2 cellular contexts compared by ENCODE assay signal in the genomic region with DNA sequence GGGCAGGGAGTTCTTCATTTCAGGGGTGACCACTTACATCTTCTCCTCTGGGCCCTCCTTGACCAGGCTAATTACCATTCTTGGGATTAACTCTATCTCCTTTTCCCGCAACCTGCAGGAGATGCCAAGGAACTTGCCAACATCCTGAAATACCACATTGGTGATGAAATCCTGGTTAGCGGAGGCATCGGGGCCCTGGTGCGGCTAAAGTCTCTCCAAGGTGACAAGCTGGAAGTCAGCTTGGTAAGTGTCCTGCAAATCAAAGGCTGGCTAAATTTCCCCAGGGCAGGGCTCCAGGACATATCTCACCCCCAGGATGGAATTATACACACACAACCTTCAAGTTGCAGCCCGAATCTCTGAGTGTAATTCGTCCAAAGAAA.
TF ChIP-seq lines count a peak whose summit lies in the region.

No MANE protein-coding gene starts in this region.

TF ChIP-seq in SK-N-SH, 30 proteins besides CTCF, POLR2A, EP300 and RAD21:
- TF ChIP-seq IRF3 (IDR thresholded peaks at IDR 0.05; ENCODE audit: low read depth, low read length) = no peak
- TF ChIP-seq NRF1 (IDR thresholded peaks at IDR 0.05; ENCODE audit: low read depth, low read length) = no peak
- TF ChIP-seq MEF2A (IDR thresholded peaks at IDR 0.05; ENCODE audit: borderline replicate concordance, low read depth) = no peak
- TF ChIP-seq RFX5 (IDR thresholded peaks at IDR 0.05; ENCODE audit: low read length) = no peak
- TF ChIP-seq TAF1 (IDR thresholded peaks at IDR 0.05; ENCODE audit: borderline replicate concordance, low read depth, low read length) = no peak
- TF ChIP-seq FOSL2 (IDR thresholded peaks at IDR 0.05; ENCODE audit: borderline replicate concordance, low read depth) = no peak
- no peak for TF ChIP-seq JUND (IDR thresholded peaks at IDR 0.05)
- TF ChIP-seq, protein P1, sequence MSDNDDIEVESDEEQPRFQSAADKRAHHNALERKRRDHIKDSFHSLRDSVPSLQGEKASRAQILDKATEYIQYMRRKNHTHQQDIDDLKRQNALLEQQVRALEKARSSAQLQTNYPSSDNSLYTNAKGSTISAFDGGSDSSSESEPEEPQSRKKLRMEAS (IDR thresholded peaks at IDR 0.05; ENCODE audit: low read depth) = no peak
- TF ChIP-seq MXI1 (IDR thresholded peaks at IDR 0.05; ENCODE audit: low read depth, low read length) = no peak
- no peak for TF ChIP-seq EZH2phosphoT487 (IDR thresholded peaks at IDR 0.05; ENCODE audit: borderline replicate concordance, low read depth)
- no peak for TF ChIP-seq ELF1 (IDR thresholded peaks at IDR 0.05)
- TF ChIP-seq SMC3 (IDR thresholded peaks at IDR 0.05; ENCODE audit: low read depth, low read length) = no peak
- no peak for TF ChIP-seq SIN3A (IDR thresholded peaks at IDR 0.05; ENCODE audit: borderline replicate concordance, low read depth, low read length)
- no peak for TF ChIP-seq TCF12 (IDR thresholded peaks at IDR 0.05)
- TF ChIP-seq PBX3 (IDR thresholded peaks at IDR 0.05) = no peak
- TF ChIP-seq FOXJ3 (CRISPR knock-in tag; IDR thresholded peaks at IDR 0.05) = no peak

TF ChIP-seq in HepG2, 621 proteins besides CTCF, POLR2A, EP300 and RAD21 (continues in another document):
- peak; percentile 81; the same call in 1 of the 2 replicates for TF ChIP-seq ZBTB33 (CRISPR knock-in tag; IDR thresholded peaks at IDR 0.05)
- no peak for TF ChIP-seq TEAD3 (CRISPR knock-in tag; optimal IDR thresholded peaks at IDR 0.05; ENCODE audit: borderline replicate concordance)
- 0 out of 2 replicates have a peak, but pooled peaks have one; percentile 17 for TF ChIP-seq SNAPC5 (CRISPR knock-in tag; IDR thresholded peaks at IDR 0.05; ENCODE audit: borderline replicate concordance)
- no peak for TF ChIP-seq KAT7 (CRISPR knock-in tag; IDR thresholded peaks at IDR 0.05; ENCODE audit: borderline replicate concordance)
- no peak for TF ChIP-seq MXI1 (IDR thresholded peaks at IDR 0.05; ENCODE audit: borderline replicate concordance, low read depth, low read length)
- TF ChIP-seq, protein P2, sequence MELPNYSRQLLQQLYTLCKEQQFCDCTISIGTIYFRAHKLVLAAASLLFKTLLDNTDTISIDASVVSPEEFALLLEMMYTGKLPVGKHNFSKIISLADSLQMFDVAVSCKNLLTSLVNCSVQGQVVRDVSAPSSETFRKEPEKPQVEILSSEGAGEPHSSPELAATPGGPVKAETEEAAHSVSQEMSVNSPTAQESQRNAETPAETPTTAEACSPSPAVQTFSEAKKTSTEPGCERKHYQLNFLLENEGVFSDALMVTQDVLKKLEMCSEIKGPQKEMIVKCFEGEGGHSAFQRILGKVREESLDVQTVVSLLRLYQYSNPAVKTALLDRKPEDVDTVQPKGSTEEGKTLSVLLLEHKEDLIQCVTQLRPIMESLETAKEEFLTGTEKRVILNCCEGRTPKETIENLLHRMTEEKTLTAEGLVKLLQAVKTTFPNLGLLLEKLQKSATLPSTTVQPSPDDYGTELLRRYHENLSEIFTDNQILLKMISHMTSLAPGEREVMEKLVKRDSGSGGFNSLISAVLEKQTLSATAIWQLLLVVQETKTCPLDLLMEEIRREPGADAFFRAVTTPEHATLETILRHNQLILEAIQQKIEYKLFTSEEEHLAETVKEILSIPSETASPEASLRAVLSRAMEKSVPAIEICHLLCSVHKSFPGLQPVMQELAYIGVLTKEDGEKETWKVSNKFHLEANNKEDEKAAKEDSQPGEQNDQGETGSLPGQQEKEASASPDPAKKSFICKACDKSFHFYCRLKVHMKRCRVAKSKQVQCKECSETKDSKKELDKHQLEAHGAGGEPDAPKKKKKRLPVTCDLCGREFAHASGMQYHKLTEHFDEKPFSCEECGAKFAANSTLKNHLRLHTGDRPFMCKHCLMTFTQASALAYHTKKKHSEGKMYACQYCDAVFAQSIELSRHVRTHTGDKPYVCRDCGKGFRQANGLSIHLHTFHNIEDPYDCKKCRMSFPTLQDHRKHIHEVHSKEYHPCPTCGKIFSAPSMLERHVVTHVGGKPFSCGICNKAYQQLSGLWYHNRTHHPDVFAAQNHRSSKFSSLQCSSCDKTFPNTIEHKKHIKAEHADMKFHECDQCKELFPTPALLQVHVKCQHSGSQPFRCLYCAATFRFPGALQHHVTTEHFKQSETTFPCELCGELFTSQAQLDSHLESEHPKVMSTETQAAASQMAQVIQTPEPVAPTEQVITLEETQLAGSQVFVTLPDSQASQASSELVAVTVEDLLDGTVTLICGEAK (IDR thresholded peaks at IDR 0.05) = no peak
- TF ChIP-seq, protein P2 (CRISPR knock-in tag; IDR thresholded peaks at IDR 0.05) = no peak
- no peak for TF ChIP-seq CEBPG (CRISPR knock-in tag; IDR thresholded peaks at IDR 0.05)
- no peak for TF ChIP-seq ZNF713 (CRISPR knock-in tag; IDR thresholded peaks at IDR 0.05)
- no peak for TF ChIP-seq ZNF431 (CRISPR knock-in tag; IDR thresholded peaks at IDR 0.05; ENCODE audit: borderline replicate concordance, low read depth)
- no peak for TF ChIP-seq ZNF839 (CRISPR knock-in tag; IDR thresholded peaks at IDR 0.05; ENCODE audit: borderline replicate concordance)
- no peak for TF ChIP-seq SATB2 (CRISPR knock-in tag; IDR thresholded peaks at IDR 0.05)
- TF ChIP-seq ZMYM2 (CRISPR knock-in tag; IDR thresholded peaks at IDR 0.05) = peak; percentile 15; the same call in 1 of the 2 replicates
- no peak for TF ChIP-seq ZBED4 (CRISPR knock-in tag; IDR thresholded peaks at IDR 0.05; ENCODE audit: borderline replicate concordance)
- TF ChIP-seq, protein P3, sequence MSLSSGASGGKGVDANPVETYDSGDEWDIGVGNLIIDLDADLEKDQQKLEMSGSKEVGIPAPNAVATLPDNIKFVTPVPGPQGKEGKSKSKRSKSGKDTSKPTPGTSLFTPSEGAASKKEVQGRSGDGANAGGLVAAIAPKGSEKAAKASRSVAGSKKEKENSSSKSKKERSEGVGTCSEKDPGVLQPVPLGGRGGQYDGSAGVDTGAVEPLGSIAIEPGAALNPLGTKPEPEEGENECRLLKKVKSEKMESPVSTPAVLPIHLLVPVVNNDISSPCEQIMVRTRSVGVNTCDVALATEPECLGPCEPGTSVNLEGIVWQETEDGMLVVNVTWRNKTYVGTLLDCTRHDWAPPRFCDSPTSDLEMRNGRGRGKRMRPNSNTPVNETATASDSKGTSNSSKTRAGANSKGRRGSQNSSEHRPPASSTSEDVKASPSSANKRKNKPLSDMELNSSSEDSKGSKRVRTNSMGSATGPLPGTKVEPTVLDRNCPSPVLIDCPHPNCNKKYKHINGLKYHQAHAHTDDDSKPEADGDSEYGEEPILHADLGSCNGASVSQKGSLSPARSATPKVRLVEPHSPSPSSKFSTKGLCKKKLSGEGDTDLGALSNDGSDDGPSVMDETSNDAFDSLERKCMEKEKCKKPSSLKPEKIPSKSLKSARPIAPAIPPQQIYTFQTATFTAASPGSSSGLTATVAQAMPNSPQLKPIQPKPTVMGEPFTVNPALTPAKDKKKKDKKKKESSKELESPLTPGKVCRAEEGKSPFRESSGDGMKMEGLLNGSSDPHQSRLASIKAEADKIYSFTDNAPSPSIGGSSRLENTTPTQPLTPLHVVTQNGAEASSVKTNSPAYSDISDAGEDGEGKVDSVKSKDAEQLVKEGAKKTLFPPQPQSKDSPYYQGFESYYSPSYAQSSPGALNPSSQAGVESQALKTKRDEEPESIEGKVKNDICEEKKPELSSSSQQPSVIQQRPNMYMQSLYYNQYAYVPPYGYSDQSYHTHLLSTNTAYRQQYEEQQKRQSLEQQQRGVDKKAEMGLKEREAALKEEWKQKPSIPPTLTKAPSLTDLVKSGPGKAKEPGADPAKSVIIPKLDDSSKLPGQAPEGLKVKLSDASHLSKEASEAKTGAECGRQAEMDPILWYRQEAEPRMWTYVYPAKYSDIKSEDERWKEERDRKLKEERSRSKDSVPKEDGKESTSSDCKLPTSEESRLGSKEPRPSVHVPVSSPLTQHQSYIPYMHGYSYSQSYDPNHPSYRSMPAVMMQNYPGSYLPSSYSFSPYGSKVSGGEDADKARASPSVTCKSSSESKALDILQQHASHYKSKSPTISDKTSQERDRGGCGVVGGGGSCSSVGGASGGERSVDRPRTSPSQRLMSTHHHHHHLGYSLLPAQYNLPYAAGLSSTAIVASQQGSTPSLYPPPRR (CRISPR knock-in tag; IDR thresholded peaks at IDR 0.05; ENCODE audit: borderline replicate concordance) = no peak
- TF ChIP-seq, protein P4, sequence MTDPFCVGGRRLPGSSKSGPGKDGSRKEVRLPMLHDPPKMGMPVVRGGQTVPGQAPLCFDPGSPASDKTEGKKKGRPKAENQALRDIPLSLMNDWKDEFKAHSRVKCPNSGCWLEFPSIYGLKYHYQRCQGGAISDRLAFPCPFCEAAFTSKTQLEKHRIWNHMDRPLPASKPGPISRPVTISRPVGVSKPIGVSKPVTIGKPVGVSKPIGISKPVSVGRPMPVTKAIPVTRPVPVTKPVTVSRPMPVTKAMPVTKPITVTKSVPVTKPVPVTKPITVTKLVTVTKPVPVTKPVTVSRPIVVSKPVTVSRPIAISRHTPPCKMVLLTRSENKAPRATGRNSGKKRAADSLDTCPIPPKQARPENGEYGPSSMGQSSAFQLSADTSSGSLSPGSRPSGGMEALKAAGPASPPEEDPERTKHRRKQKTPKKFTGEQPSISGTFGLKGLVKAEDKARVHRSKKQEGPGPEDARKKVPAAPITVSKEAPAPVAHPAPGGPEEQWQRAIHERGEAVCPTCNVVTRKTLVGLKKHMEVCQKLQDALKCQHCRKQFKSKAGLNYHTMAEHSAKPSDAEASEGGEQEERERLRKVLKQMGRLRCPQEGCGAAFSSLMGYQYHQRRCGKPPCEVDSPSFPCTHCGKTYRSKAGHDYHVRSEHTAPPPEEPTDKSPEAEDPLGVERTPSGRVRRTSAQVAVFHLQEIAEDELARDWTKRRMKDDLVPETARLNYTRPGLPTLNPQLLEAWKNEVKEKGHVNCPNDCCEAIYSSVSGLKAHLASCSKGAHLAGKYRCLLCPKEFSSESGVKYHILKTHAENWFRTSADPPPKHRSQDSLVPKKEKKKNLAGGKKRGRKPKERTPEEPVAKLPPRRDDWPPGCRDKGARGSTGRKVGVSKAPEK (CRISPR knock-in tag; IDR thresholded peaks at IDR 0.05; ENCODE audit: borderline replicate concordance) = no peak
- TF ChIP-seq ZNF724P (CRISPR knock-in tag; IDR thresholded peaks at IDR 0.05; ENCODE audit: borderline replicate concordance) = no peak
